In the genomic region with DNA sequence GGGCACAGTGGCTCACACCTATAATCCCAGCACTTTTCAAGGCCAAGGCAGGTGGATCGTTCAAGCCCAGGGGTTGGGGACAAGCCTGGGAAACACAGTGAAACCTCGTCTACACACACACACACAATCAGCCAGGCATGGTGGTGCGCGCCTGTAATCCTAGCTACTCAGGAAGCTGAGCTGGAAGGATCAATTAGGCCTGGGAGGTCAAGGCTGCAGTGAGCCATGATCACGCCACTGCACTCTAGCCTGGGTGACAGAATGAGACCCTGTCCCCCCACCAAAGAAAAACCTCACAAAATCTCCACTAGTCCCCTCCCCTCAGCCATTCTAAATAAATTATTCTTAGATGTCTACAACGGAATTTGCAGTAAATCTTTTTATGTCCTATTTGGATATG, we compare ENCODE assay signal across 22 cellular contexts.
"Had no signal": no experiment of that assay in that cellular context is flagged by ENCODE, and none has a peak within 500 bp of the region (broad histone marks: within the 10 kb centered on the region; RNA-seq: fewer than 3 reads in every experiment).

No MANE protein-coding gene starts in this region.

- H3K4me3 Mint-ChIP-seq: effector memory CD8-positive, alpha-beta T cell; memory B cell; natural killer cell; neural crest cell; stimulated activated effector memory CD8-positive, alpha-beta T cell treated with anti-CD3 and anti-CD28 coated beads, Interleukin-12 subunit alpha, Interleukin-12 subunit beta, amount 100 ng/mL, for 72 hours; type B pancreatic cell had no signal

- H3K27ac ChIP-seq: coronary artery, parathyroid adenoma, right atrium auricular region, sigmoid colon, stomach, thyroid gland had no signal

- H3K4me1 Mint-ChIP-seq: memory B cell; natural killer cell; stimulated activated effector memory CD8-positive, alpha-beta T cell treated with anti-CD3 and anti-CD28 coated beads, Interleukin-12 subunit alpha, Interleukin-12 subunit beta, amount 100 ng/mL, for 72 hours had no signal

- H3K9ac ChIP-seq: parathyroid adenoma had no signal

- H3K27me3 Mint-ChIP-seq: progenitor cell of endocrine pancreas had no signal

- H3K27ac Mint-ChIP-seq: effector memory CD8-positive, alpha-beta T cell; memory B cell; natural killer cell; progenitor cell of endocrine pancreas; stimulated activated effector memory CD8-positive, alpha-beta T cell treated with anti-CD3 and anti-CD28 coated beads, Interleukin-12 subunit alpha, Interleukin-12 subunit beta, amount 100 ng/mL, for 72 hours; type B pancreatic cell had no signal

- ATAC-seq: effector memory CD8-positive, alpha-beta T cell; left lobe of liver; natural killer cell; stimulated activated effector memory CD8-positive, alpha-beta T cell treated with anti-CD3 and anti-CD28 coated beads, Interleukin-12 subunit alpha, Interleukin-12 subunit beta, amount 100 ng/mL, for 72 hours had no signal

- H2AFZ ChIP-seq: parathyroid adenoma had no signal

- H3K9me3 Mint-ChIP-seq: effector memory CD8-positive, alpha-beta T cell; memory B cell; natural killer cell; neural crest cell; stimulated activated effector memory CD8-positive, alpha-beta T cell treated with anti-CD3 and anti-CD28 coated beads, Interleukin-12 subunit alpha, Interleukin-12 subunit beta, amount 100 ng/mL, for 72 hours; type B pancreatic cell had no signal

- H3K79me2 ChIP-seq: parathyroid adenoma had no signal

- H3K36me3 ChIP-seq: right atrium auricular region, sigmoid colon, stomach, thyroid gland had no signal

- FAIRE-seq: frontal cortex, keratinocyte had no signal

- DNase-seq: dermis blood vessel endothelial cell; effector memory CD8-positive, alpha-beta T cell; hypothalamus; natural killer cell; sigmoid colon; stimulated activated CD4-positive, alpha-beta T cell treated with anti-CD3 and anti-CD28 coated beads, Interleukin-2, amount 100 ng/mL, for 24 hours; stimulated activated CD4-positive, alpha-beta T cell treated with anti-CD3 and anti-CD28 coated beads, Interleukin-4, amount 100 ng/mL, for 24 hours; stimulated activated naive CD4-positive, alpha-beta T cell treated with Interleukin-2 at 50 U/mL for 16 hours; stomach; thyroid gland had no signal

- H3K36me3 Mint-ChIP-seq: memory B cell; natural killer cell; stimulated activated effector memory CD8-positive, alpha-beta T cell treated with anti-CD3 and anti-CD28 coated beads, Interleukin-12 subunit alpha, Interleukin-12 subunit beta, amount 100 ng/mL, for 72 hours; type B pancreatic cell had no signal

- H3K4me1 ChIP-seq: right atrium auricular region, sigmoid colon, stomach, thyroid gland had no signal

- H3K4me3 ChIP-seq: coronary artery, lung, right atrium auricular region, sigmoid colon, stomach, thyroid gland had no signal

- H3K9me3 ChIP-seq: right atrium auricular region, sigmoid colon, stomach, thyroid gland had no signal

- H3K27me3 ChIP-seq: right atrium auricular region, thyroid gland had no signal
